1 cellular context compared by ENCODE assay signal in the genomic region with DNA sequence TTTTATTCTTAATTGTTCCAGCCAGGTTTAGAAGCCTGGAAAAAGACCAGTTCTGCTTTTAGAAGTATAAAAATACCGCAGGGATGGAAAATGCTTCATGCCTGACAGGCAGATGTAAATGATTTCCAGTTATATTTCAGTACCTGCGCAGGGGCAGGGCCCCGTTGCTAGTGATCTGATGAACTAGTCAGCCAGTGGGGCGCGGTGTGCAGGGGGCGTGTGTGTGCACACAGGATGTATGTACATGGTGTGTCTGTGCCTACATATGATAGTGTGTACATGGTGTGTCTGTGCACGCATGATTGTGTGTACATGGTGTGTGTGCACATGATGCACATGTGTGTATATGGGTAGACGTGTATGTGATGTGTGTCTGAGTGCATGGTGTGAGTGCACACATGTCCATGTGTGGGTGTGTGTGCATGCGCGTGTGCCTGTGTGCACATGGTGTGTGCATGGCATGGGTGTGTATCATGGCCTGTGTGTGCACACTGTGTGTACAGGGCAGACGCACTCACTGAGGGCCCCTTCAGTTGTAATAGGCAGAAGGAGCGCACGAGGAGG.
A peak's percentile ranks its signal among the peaks of the same experiment; 100 is the strongest.
TF ChIP-seq lines count a peak whose summit lies in the region.

No MANE protein-coding gene starts in this region.

TF ChIP-seq in H1, 55 proteins besides CTCF, POLR2A, EP300 and RAD21:
- TF ChIP-seq RNF2 (IDR thresholded peaks at IDR 0.05; ENCODE audit: borderline replicate concordance, low read depth, low read length, missing control alignments, poor library complexity, severe bottlenecking) (no peak), KDM1A (IDR thresholded peaks at IDR 0.05; ENCODE audit: borderline replicate concordance, low read length) (peak; percentile 51; the same call in 1 of the 2 replicates), MAX (IDR thresholded peaks at IDR 0.05) (no peak)
